In the genomic region with DNA sequence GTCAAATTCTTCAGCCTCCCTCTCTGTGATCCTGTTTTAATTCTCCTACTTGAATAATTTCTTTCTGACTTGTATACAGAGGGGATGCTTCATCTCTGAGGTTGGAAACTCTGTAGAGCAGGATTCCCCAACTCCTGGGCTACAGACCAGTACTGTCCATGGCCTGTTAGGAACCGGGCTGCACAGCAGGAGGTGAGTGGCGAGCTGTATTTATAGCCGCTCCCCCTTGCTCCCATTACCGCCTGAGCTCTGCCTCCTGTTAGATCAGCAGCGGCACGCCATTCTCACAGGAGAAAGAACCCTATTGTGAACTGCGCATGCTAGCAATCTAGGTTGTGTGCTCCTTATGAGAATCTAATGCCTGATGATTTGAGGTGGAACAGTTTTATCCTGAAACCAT, we compare ENCODE assay signal across 14 cellular contexts. TPM values are rescaled to one million over a fixed set of nuclear protein-coding genes. Genes with fewer than 3 reads are reported as not detected.
DNase-seq lines count a peak whose midpoint lies in the region; TF ChIP-seq lines count a peak whose summit lies in the region.
"Not testable (repeated sequence)": the region's sequence is repeated elsewhere in the genome, so short reads cannot be mapped to it uniquely, and the experiment has no call there.
"Had no signal": no experiment of that assay in that cellular context is flagged by ENCODE, and none has a peak within 500 bp of the region (broad histone marks: within the 10 kb centered on the region; RNA-seq: fewer than 3 reads in every experiment).

No MANE protein-coding gene starts in this region.

- H3K27ac Mint-ChIP-seq in endothelial cell (ENCODE audit: unreplicated experiment) = not testable (repeated sequence)

- POLR2A ChIA-PET in HEK293 (lab: Yijun Ruan, JAX) = not testable (repeated sequence)

- H3K27ac ChIP-seq in HEK293 (ENCODE audit: extremely low read depth, low read depth, low read length); liver (ENCODE audit: low read depth in 1 of 2, low read length in 2 of 2): not testable (repeated sequence)

- TF ChIP-seq CTCF in HEK293 (tag by site-specific recombination; IDR thresholded peaks at IDR 0.05); endothelial cell (IDR thresholded peaks at IDR 0.05; ENCODE audit: unreplicated experiment); liver (IDR thresholded peaks at IDR 0.05; ENCODE audit: low read depth, low read length, missing input control): not testable (repeated sequence)

- H3K36me3 Mint-ChIP-seq in endothelial cell (ENCODE audit: low read depth, unreplicated experiment) = peaks cover 25% of the 10 kb centered on the region

- peaks cover 11 to 13% of the 10 kb centered on the region in 2 experiments; a peak in 2 of 3 replicates for H3K36me3 ChIP-seq in HEK293 (ENCODE audit: control insufficient read depth in 2 of 2, insufficient read depth in 1 of 2, low read length in 2 of 2)
- H3K36me3 ChIP-seq in adipocyte (ENCODE audit: control insufficient read depth, insufficient read depth, low read length, severe bottlenecking) = peaks cover 23% of the 10 kb centered on the region
- not testable (repeated sequence) for H3K36me3 ChIP-seq in liver (ENCODE audit: control insufficient read depth in 4 of 4, insufficient read depth in 3 of 4, low read depth in 1 of 4, low read length in 3 of 4)

- H3K27me3 Mint-ChIP-seq in endothelial cell (ENCODE audit: unreplicated experiment) = not testable (repeated sequence)

- WGBS in liver = 84% methylated on average over 7 of the region's 7 CpGs

- H3K9me3 ChIP-seq in HEK293 (ENCODE audit: control insufficient read depth, insufficient read depth, low read depth, low read length) = not testable (repeated sequence)
- H3K9me3 ChIP-seq in adipocyte (ENCODE audit: control insufficient read depth, low read length) (peaks cover 58% of the 10 kb centered on the region), liver (ENCODE audit: control insufficient read depth in 4 of 4, low read length in 3 of 4) (peaks cover 18 to 37% (median 20%) of the 10 kb centered on the region in 4 donors)

- TF ChIP-seq RAD21 in liver (IDR thresholded peaks at IDR 0.05) = not testable (repeated sequence)

- not testable (repeated sequence) for H3K9ac ChIP-seq in adipocyte (ENCODE audit: low read length); liver (ENCODE audit: low read depth in 1 of 2, low read length in 2 of 2)

- not testable (repeated sequence) for H3K4me1 ChIP-seq in HEK293 (ENCODE audit: control insufficient read depth, insufficient read depth, low read length); adipocyte (ENCODE audit: control insufficient read depth, insufficient read depth, low read length); liver (ENCODE audit: control insufficient read depth in 4 of 4, insufficient read depth in 4 of 4, low read length in 3 of 4)

- not testable (repeated sequence) for H3K27me3 ChIP-seq in adipocyte (replicated peaks; ENCODE audit: control insufficient read depth, insufficient read depth, low read length); liver (ENCODE audit: control insufficient read depth in 4 of 4, insufficient read depth in 4 of 4, low read length in 3 of 4)

- CTCF ChIA-PET in HEK293 (lab: Yijun Ruan, JAX) = not testable (repeated sequence)

- DNase-seq in adipocyte (ENCODE audit: low read depth); endothelial cell (ENCODE audit: low spot score): not testable (repeated sequence)
- peak; percentile 6 for DNase-seq in dedifferentiated amniotic fluid mesenchymal stem cell (ENCODE audit: extremely low spot score)

- peak overlapping the region; percentile 73 for H3K4me3 Mint-ChIP-seq in endothelial cell (ENCODE audit: unreplicated experiment)

- H3K4me3 ChIP-seq in HEK293 (ENCODE audit: low read depth, low read length) = not testable (repeated sequence)
- H3K4me3 ChIP-seq in adipocyte (ENCODE audit: low read length) = peak overlapping the region; percentile 47
- peak overlapping the region in 2 of 3 donors; percentile 32 for H3K4me3 ChIP-seq in liver (ENCODE audit: low read depth in 1 of 3, low read length in 3 of 3)

- H3K4me1 Mint-ChIP-seq in endothelial cell (ENCODE audit: unreplicated experiment) = not testable (repeated sequence)

- not testable (repeated sequence) for H3K9me3 Mint-ChIP-seq in endothelial cell (ENCODE audit: unreplicated experiment)

TF ChIP-seq in HEK293, 187 proteins besides CTCF, POLR2A, EP300 and RAD21:
- peak; percentile 96 for TF ChIP-seq ZNF610 (tag by site-specific recombination; IDR thresholded peaks at IDR 0.05; ENCODE audit: borderline replicate concordance)

RNA-seq across cellular contexts. Expression of gene ZNF594, which starts 16.6 kb away (rescaled TPM):
- total RNA-seq in endothelial cell (ENCODE audit: unreplicated experiment) (11.6 TPM), liver (1 to 10 TPM; 6.7 to 7.4 TPM)
- 1 to 10 TPM in 1 of 2 donors, under 1 TPM in 1; 0.76 to 1.5 TPM for polyA plus RNA-seq in liver

RNA-seq across cellular contexts. Expression of gene USP6, which starts 59.2 kb away (rescaled TPM):
- 5.6 TPM for total RNA-seq in endothelial cell (ENCODE audit: unreplicated experiment)
- total RNA-seq in liver = under 1 TPM; under 0.01 to 0.05 TPM
- polyA plus RNA-seq in liver = under 1 TPM in 1 of 2 donors, not detected in 1; 0.18 TPM
- total RNA-seq: A172; Calu3; CD4-positive, CD25-positive, alpha-beta regulatory T cell; Daoy had no signal
- polyA plus RNA-seq: AG04450, BJ had no signal

RNA-seq across cellular contexts. Expression of gene SCIMP, which starts 59.6 kb away (rescaled TPM):
- total RNA-seq in endothelial cell (ENCODE audit: unreplicated experiment) (not detected), liver (1 to 10 TPM; 3.9 to 5.7 TPM)
- polyA plus RNA-seq in liver = 1 to 10 TPM; 3.0 TPM
- total RNA-seq: A172; A673; Caco-2; Calu3; CD4-positive, CD25-positive, alpha-beta regulatory T cell; Daoy had no signal
- polyA plus RNA-seq: A549, AG04450, BJ had no signal
